25 cellular contexts compared by ENCODE assay signal in the genomic region with DNA sequence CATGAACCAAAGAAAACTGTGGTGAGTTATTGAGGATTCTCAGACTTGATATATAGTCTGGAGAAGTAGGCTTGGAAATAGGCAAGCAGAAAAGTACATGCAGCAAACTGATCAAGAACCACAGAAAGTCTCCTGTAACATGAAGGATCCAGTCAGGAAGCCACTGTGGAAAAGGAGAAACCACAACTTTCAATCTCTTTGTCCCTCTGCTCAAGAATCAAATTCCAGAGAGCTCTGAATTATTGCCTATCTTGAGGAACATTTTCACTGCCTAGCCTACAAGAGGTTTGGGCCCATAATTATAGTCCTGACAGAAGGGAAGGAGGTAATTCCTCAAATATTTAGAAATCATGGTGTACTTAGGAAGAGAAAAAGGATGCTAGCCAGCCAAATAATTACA.
"Had no signal": no experiment of that assay in that cellular context is flagged by ENCODE, and none has a peak within 500 bp of the region (broad histone marks: within the 10 kb centered on the region; RNA-seq: fewer than 3 reads in every experiment).

No MANE protein-coding gene starts in this region.

- H3K9me3 ChIP-seq: left lung, neutrophil, pancreas, tibial nerve had no signal

- H3K27ac ChIP-seq: brain microvascular endothelial cell, left lung, neutrophil, pancreas, tibial nerve had no signal

- ATAC-seq: left lung; natural killer cell treated with Interleukin-12 subunit alpha and Interleukin-12 subunit beta and Interleukin-15 and Interleukin-18, amount 100 ng/mL, for 72 hours; pancreas; right cardiac atrium had no signal

- H3K4me1 Mint-ChIP-seq: activated naive CD8-positive, alpha-beta T cell treated with anti-CD3 and anti-CD28 coated beads for 36 hours had no signal

- H3K36me3 ChIP-seq: brain microvascular endothelial cell, left lung, neutrophil, pancreas, tibial nerve had no signal

- H3K9me3 Mint-ChIP-seq: activated naive CD8-positive, alpha-beta T cell treated with anti-CD3 and anti-CD28 coated beads for 36 hours; natural killer cell treated with Interleukin-12 subunit alpha and Interleukin-12 subunit beta and Interleukin-15 and Interleukin-18, amount 100 ng/mL, for 72 hours; stimulated activated naive CD8-positive, alpha-beta T cell treated with anti-CD3 and anti-CD28 coated beads, Interleukin-15, Interleukin-2, amounts not matched to agents 100 ng/mL and 50 ng/mL, for 24 hours had no signal

- H3K27me3 Mint-ChIP-seq: activated naive CD8-positive, alpha-beta T cell treated with anti-CD3 and anti-CD28 coated beads for 36 hours; stimulated activated naive CD8-positive, alpha-beta T cell treated with anti-CD3 and anti-CD28 coated beads, Interleukin-15, Interleukin-2, amounts not matched to agents 100 ng/mL and 50 ng/mL, for 24 hours had no signal

- H3K27me3 ChIP-seq: brain microvascular endothelial cell, left lung, neutrophil, pancreas, tibial nerve had no signal

- H3K4me1 ChIP-seq: left lung, pancreas had no signal

- DNase-seq: activated CD4-positive, alpha-beta T cell treated with anti-CD3 and anti-CD28 coated beads for 4 hours; activated CD4-positive, alpha-beta T cell treated with anti-CD3 and anti-CD28 coated beads, Interleukin-2, amount 50 U/mL, for 48 hours; activated CD4-positive, CD25-positive, alpha-beta regulatory T cell; activated naive CD4-positive, alpha-beta T cell treated with Interleukin-2 at 50 U/mL for 16 hours; activated naive CD8-positive, alpha-beta T cell treated with anti-CD3 and anti-CD28 coated beads for 36 hours; activated T-cell treated with anti-CD3 and anti-CD28 coated beads, Interleukin-2, amount 50 U/mL, for 48 hours; amygdala; brain microvascular endothelial cell; caudate nucleus; dermis blood vessel endothelial cell; effector CD8-positive, alpha-beta T cell; erythroblast; foreskin melanocyte; kidney glomerular epithelial cell; left lung; pancreas; right cardiac atrium; stimulated activated CD4-positive, alpha-beta T cell treated with anti-CD3 and anti-CD28 coated beads, Interleukin-1b, Interleukin-23, amount 100 ng/mL, for 48 hours; T-helper 1 cell; T1000 had no signal

- H3K4me3 Mint-ChIP-seq: activated naive CD8-positive, alpha-beta T cell treated with anti-CD3 and anti-CD28 coated beads for 36 hours; mesothelial cell of epicardium; natural killer cell treated with Interleukin-12 subunit alpha and Interleukin-12 subunit beta and Interleukin-15 and Interleukin-18, amount 100 ng/mL, for 72 hours; stimulated activated naive CD8-positive, alpha-beta T cell treated with anti-CD3 and anti-CD28 coated beads, Interleukin-15, Interleukin-2, amounts not matched to agents 100 ng/mL and 50 ng/mL, for 24 hours had no signal

- H3K36me3 Mint-ChIP-seq: activated naive CD8-positive, alpha-beta T cell treated with anti-CD3 and anti-CD28 coated beads for 36 hours; mesothelial cell of epicardium; natural killer cell treated with Interleukin-12 subunit alpha and Interleukin-12 subunit beta and Interleukin-15 and Interleukin-18, amount 100 ng/mL, for 72 hours had no signal

- H3K27ac Mint-ChIP-seq: activated naive CD8-positive, alpha-beta T cell treated with anti-CD3 and anti-CD28 coated beads for 36 hours; mesothelial cell of epicardium; natural killer cell treated with Interleukin-12 subunit alpha and Interleukin-12 subunit beta and Interleukin-15 and Interleukin-18, amount 100 ng/mL, for 72 hours; stimulated activated naive CD8-positive, alpha-beta T cell treated with anti-CD3 and anti-CD28 coated beads, Interleukin-15, Interleukin-2, amounts not matched to agents 100 ng/mL and 50 ng/mL, for 24 hours had no signal

- H3K4me3 ChIP-seq: left lung, pancreas, tibial nerve had no signal
